19 cellular contexts compared by ENCODE assay signal in genomic region chr22:21450858-21451331, GRCh38. TPM values are rescaled to one million over a fixed set of nuclear protein-coding genes. Genes with fewer than 3 reads are reported as not detected.
DNase-seq lines count a peak whose midpoint lies in the region; ATAC-seq and TF ChIP-seq lines count a peak whose summit lies in the region.
"Had no signal": no experiment of that assay in that cellular context is flagged by ENCODE, and none has a peak within 500 bp of the region (broad histone marks: within the 10 kb centered on the region; RNA-seq: fewer than 3 reads in every experiment).

No MANE protein-coding gene starts in this region.

- H3K4me1 ChIP-seq in left ventricle myocardium inferior (no peaks in the 10 kb centered on the region), upper lobe of right lung (no peaks in the 10 kb centered on the region), smooth muscle cell (ENCODE audit: low read depth) (no peaks in the 10 kb centered on the region)
- H3K4me1 ChIP-seq: Peyer's patch had no signal

- peaks cover 15% of the 10 kb centered on the region for H3K36me3 ChIP-seq in left ventricle myocardium inferior
- H3K36me3 ChIP-seq in upper lobe of right lung: peaks cover 11% of the 10 kb centered on the region
- H3K36me3 ChIP-seq in smooth muscle cell (ENCODE audit: low read depth): no peaks in the 10 kb centered on the region

- H3K4me3 ChIP-seq in left ventricle myocardium inferior: no peak overlapping the region
- no peak overlapping the region for H3K4me3 ChIP-seq in upper lobe of right lung
- H3K4me3 ChIP-seq in smooth muscle cell: no peak overlapping the region
- H3K4me3 ChIP-seq: Peyer's patch had no signal

- no peak overlapping the region for H3K9ac ChIP-seq in smooth muscle cell (ENCODE audit: low read depth)

- H3K27me3 Mint-ChIP-seq in glutamatergic neuron (ENCODE audit: unreplicated experiment) (peaks cover 10% of the 10 kb centered on the region), nephron progenitor cell (ENCODE audit: low read depth, poor library complexity) (no peaks in the 10 kb centered on the region)
- H3K27me3 Mint-ChIP-seq: activated CD8-positive, alpha-beta T cell treated with anti-CD3 and anti-CD28 coated beads for 36 hours; activated naive CD8-positive, alpha-beta T cell treated with anti-CD3 and anti-CD28 coated beads, Interleukin-2, amount 10 ng/mL, durations not matched to agents 7 days and 5 days; stimulated activated naive CD8-positive, alpha-beta T cell treated with anti-CD3 and anti-CD28 coated beads, Interleukin-15, Interleukin-2, amounts not matched to agents 100 ng/mL and 50 ng/mL, for 24 hours had no signal

- H3K4me1 Mint-ChIP-seq in glutamatergic neuron (ENCODE audit: low read depth, unreplicated experiment): peaks cover 21% of the 10 kb centered on the region
- H3K4me1 Mint-ChIP-seq in nephron progenitor cell: peaks cover 46% of the 10 kb centered on the region

- no peaks in the 10 kb centered on the region for H3K79me2 ChIP-seq in smooth muscle cell (ENCODE audit: low read depth)

- H3K36me3 Mint-ChIP-seq in glutamatergic neuron (ENCODE audit: unreplicated experiment) (no peaks in the 10 kb centered on the region), nephron progenitor cell (ENCODE audit: low read depth) (peaks cover 10% of the 10 kb centered on the region)
- H3K36me3 Mint-ChIP-seq: activated naive CD8-positive, alpha-beta T cell treated with anti-CD3 and anti-CD28 coated beads, Interleukin-2, amount 10 ng/mL, durations not matched to agents 7 days and 5 days had no signal

- H3K27ac ChIP-seq in left ventricle myocardium inferior (replicated peaks) (no peak overlapping the region), upper lobe of right lung (no peak overlapping the region), smooth muscle cell (ENCODE audit: low read depth) (no peak overlapping the region)
- H3K27ac ChIP-seq: Peyer's patch, VCaP had no signal

- H3K27ac Mint-ChIP-seq in glutamatergic neuron (ENCODE audit: unreplicated experiment): no peak overlapping the region
- H3K27ac Mint-ChIP-seq in nephron progenitor cell: no peak overlapping the region
- H3K27ac Mint-ChIP-seq: activated CD8-positive, alpha-beta T cell treated with anti-CD3 and anti-CD28 coated beads for 36 hours; activated naive CD8-positive, alpha-beta T cell treated with anti-CD3 and anti-CD28 coated beads, Interleukin-2, amount 10 ng/mL, durations not matched to agents 7 days and 5 days; stimulated activated naive CD8-positive, alpha-beta T cell treated with anti-CD3 and anti-CD28 coated beads, Interleukin-15, Interleukin-2, amounts not matched to agents 100 ng/mL and 50 ng/mL, for 24 hours had no signal

- H2AFZ ChIP-seq in smooth muscle cell (ENCODE audit: low read depth): no peak overlapping the region

- H3K9me3 ChIP-seq in left ventricle myocardium inferior (replicated peaks) (no peaks in the 10 kb centered on the region), upper lobe of right lung (no peaks in the 10 kb centered on the region), smooth muscle cell (replicated peaks; ENCODE audit: low read depth) (no peaks in the 10 kb centered on the region)
- H3K9me3 ChIP-seq: Peyer's patch had no signal

- H3K4me3 Mint-ChIP-seq in glutamatergic neuron (ENCODE audit: unreplicated experiment): peak overlapping the region; percentile 40
- H3K4me3 Mint-ChIP-seq in nephron progenitor cell: peak overlapping the region; percentile 36
- H3K4me3 Mint-ChIP-seq: activated CD8-positive, alpha-beta T cell treated with anti-CD3 and anti-CD28 coated beads for 36 hours; activated naive CD8-positive, alpha-beta T cell treated with anti-CD3 and anti-CD28 coated beads, Interleukin-2, amount 10 ng/mL, durations not matched to agents 7 days and 5 days; stimulated activated naive CD8-positive, alpha-beta T cell treated with anti-CD3 and anti-CD28 coated beads, Interleukin-15, Interleukin-2, amounts not matched to agents 100 ng/mL and 50 ng/mL, for 24 hours had no signal

- H3K4me2 ChIP-seq in smooth muscle cell: no peak overlapping the region

- peaks cover 5% of the 10 kb centered on the region for H3K9me3 Mint-ChIP-seq in glutamatergic neuron (ENCODE audit: unreplicated experiment)
- H3K9me3 Mint-ChIP-seq in nephron progenitor cell: no peaks in the 10 kb centered on the region
- H3K9me3 Mint-ChIP-seq: activated CD8-positive, alpha-beta T cell treated with anti-CD3 and anti-CD28 coated beads for 36 hours; activated naive CD8-positive, alpha-beta T cell treated with anti-CD3 and anti-CD28 coated beads, Interleukin-2, amount 10 ng/mL, durations not matched to agents 7 days and 5 days; stimulated activated naive CD8-positive, alpha-beta T cell treated with anti-CD3 and anti-CD28 coated beads, Interleukin-15, Interleukin-2, amounts not matched to agents 100 ng/mL and 50 ng/mL, for 24 hours had no signal

- H3K27me3 ChIP-seq in left ventricle myocardium inferior (ENCODE audit: low read depth) (no peaks in the 10 kb centered on the region), upper lobe of right lung (no peaks in the 10 kb centered on the region), smooth muscle cell (ENCODE audit: low read depth) (no peaks in the 10 kb centered on the region)
- H3K27me3 ChIP-seq: Peyer's patch had no signal

- peak; percentile 27 for DNase-seq in Right ventricle myocardium superior
- no peak for DNase-seq in left ventricle myocardium inferior
- peak; percentile 34 for DNase-seq in glutamatergic neuron
- DNase-seq in nephron progenitor cell: no peak
- peak; percentile 43 for DNase-seq in upper lobe of right lung
- no peak for DNase-seq in smooth muscle cell (lab: John Stamatoyannopoulos, UW; ENCODE audit: unreplicated experiment)
- DNase-seq in KG1 (lab: John Stamatoyannopoulos, UW): no peak
- DNase-seq: activated CD8-positive, alpha-beta T cell treated with anti-CD3 and anti-CD28 coated beads for 36 hours; activated naive CD8-positive, alpha-beta T cell treated with anti-CD3 and anti-CD28 coated beads, Interleukin-2, amount 10 ng/mL, durations not matched to agents 7 days and 5 days; C1 segment of cervical spinal cord; HCEC 1CT; NCI-H1048; NCI-H2029 treated with DMSO at 0.1 percent for 48 hours; NK-92 treated with Interleukin-12 subunit alpha and Interleukin-12 subunit beta, amount 100 ng/mL, for 24 hours; T-helper 2 cell had no signal

- 93% methylated on average over 9 of the region's 9 CpGs for WGBS in smooth muscle cell (ENCODE audit: low lambda C conversion rate)

- no peaks in the 10 kb centered on the region for H3F3A ChIP-seq in smooth muscle cell (ENCODE audit: low read depth)

- TF ChIP-seq CTCF in left ventricle myocardium inferior (IDR thresholded peaks at IDR 0.05; ENCODE audit: borderline replicate concordance) (no peak), glutamatergic neuron (IDR thresholded peaks at IDR 0.05; ENCODE audit: partially characterized antibody, unreplicated experiment) (no peak), nephron progenitor cell (IDR thresholded peaks at IDR 0.05) (no peak), upper lobe of right lung (IDR thresholded peaks at IDR 0.05) (no peak), smooth muscle cell (IDR thresholded peaks at IDR 0.05; ENCODE audit: borderline replicate concordance, insufficient read depth, poor library complexity, severe bottlenecking) (no peak)

- no peak for ATAC-seq in Right ventricle myocardium superior (ENCODE audit: poor library complexity)
- no peak for ATAC-seq in upper lobe of right lung
- ATAC-seq in GM19455 (IDR thresholded peaks at IDR 0.05; ENCODE audit: unreplicated experiment): no peak
- ATAC-seq: activated CD8-positive, alpha-beta T cell treated with anti-CD3 and anti-CD28 coated beads for 36 hours had no signal

- peaks cover 58% of the 10 kb centered on the region for H4K20me1 ChIP-seq in smooth muscle cell (ENCODE audit: low read depth)

- intact Hi-C loops in Right ventricle myocardium superior (cut with DNase I) (no loop called here), left ventricle myocardium inferior (cut with micrococcal nuclease) (no loop called here), upper lobe of right lung (cut with DNase I) (no loop called here)

RNA-seq across cellular contexts. Expression of gene TMEM191C, which starts 16.3 kb away (rescaled TPM):
- 0.65 TPM for total RNA-seq in Right ventricle myocardium superior
- total RNA-seq in left ventricle myocardium inferior: 1.5 TPM
- total RNA-seq in glutamatergic neuron (ENCODE audit: unreplicated experiment): 11.5 TPM
- total RNA-seq in upper lobe of right lung: 4.0 TPM
- total RNA-seq in smooth muscle cell: 0.40 and 3.2 TPM in 2 replicates
- 1.4 and 6.0 TPM in 2 replicates for polyA plus RNA-seq in smooth muscle cell

RNA-seq across cellular contexts. Expression of gene HIC2, which starts 33.7 kb away (rescaled TPM):
- total RNA-seq in Right ventricle myocardium superior (1.4 TPM), left ventricle myocardium inferior (1.5 TPM), glutamatergic neuron (ENCODE audit: unreplicated experiment) (60.7 TPM), upper lobe of right lung (5.1 TPM), smooth muscle cell (8.5 and 9.5 TPM in 2 replicates)
- 4.8 and 7.5 TPM in 2 replicates for polyA plus RNA-seq in smooth muscle cell

Comparison
In these comparisons a context has a peak if more than half of its experiments do, and no peak if none do; other contexts are left out.
1. DNase-seq: peak in Right ventricle myocardium superior (single experiment), glutamatergic neuron (single experiment) and upper lobe of right lung (single experiment); none in left ventricle myocardium inferior (single experiment), nephron progenitor cell (single experiment), smooth muscle cell (single experiment) and KG1 (single experiment).